In genomic region chr6:157083343-157083742, GRCh38 we compare ENCODE assay signal across 25 cellular contexts.
"Had no signal": no experiment of that assay in that cellular context is flagged by ENCODE, and none has a peak within 500 bp of the region (broad histone marks: within the 10 kb centered on the region; RNA-seq: fewer than 3 reads in every experiment).

No MANE protein-coding gene starts in this region.

- ATAC-seq: heart right ventricle; naive thymus-derived CD8-positive, alpha-beta T cell; right lobe of liver; stimulated activated naive CD8-positive, alpha-beta T cell treated with anti-CD3 and anti-CD28 coated beads, Interleukin-15, amount 100 ng/mL, for 72 hours had no signal

- H3K4me3 ChIP-seq: heart right ventricle, hepatocyte, left ventricle myocardium inferior, lung, right atrium auricular region, right lobe of liver, smooth muscle cell, tibial nerve, vagina had no signal

- H3K27ac Mint-ChIP-seq: nephron; stimulated activated naive CD8-positive, alpha-beta T cell treated with anti-CD3 and anti-CD28 coated beads, Interleukin-15, amount 100 ng/mL, for 72 hours; type B pancreatic cell had no signal

- H3K4me1 ChIP-seq: parathyroid adenoma, right lobe of liver had no signal

- H2AFZ ChIP-seq: hepatocyte, parathyroid adenoma had no signal

- H3K9me3 Mint-ChIP-seq: mesothelial cell of epicardium; naive thymus-derived CD8-positive, alpha-beta T cell; nephron; neural crest cell; stimulated activated naive CD8-positive, alpha-beta T cell treated with anti-CD3 and anti-CD28 coated beads, Interleukin-15, amount 100 ng/mL, for 72 hours; type B pancreatic cell had no signal

- H3K27ac ChIP-seq: heart right ventricle, hepatocyte, left ventricle myocardium inferior, neutrophil, parathyroid adenoma, right atrium auricular region, right lobe of liver, tibial nerve, vagina had no signal

- H3K4me2 ChIP-seq: hepatocyte, smooth muscle cell had no signal

- H3K9ac ChIP-seq: parathyroid adenoma had no signal

- H3K27me3 ChIP-seq: heart right ventricle, hepatocyte, neutrophil, right atrium auricular region, right lobe of liver, tibial nerve, vagina had no signal

- H3K36me3 ChIP-seq: right atrium auricular region had no signal

- H3K27me3 Mint-ChIP-seq: naive thymus-derived CD8-positive, alpha-beta T cell; stimulated activated naive CD8-positive, alpha-beta T cell treated with anti-CD3 and anti-CD28 coated beads, Interleukin-15, amount 100 ng/mL, for 72 hours; type B pancreatic cell had no signal

- DNase-seq: heart right ventricle; islet precursor cell; left ventricle myocardium inferior; mesendoderm; naive thymus-derived CD8-positive, alpha-beta T cell; occipital lobe; right lobe of liver; stimulated activated CD4-positive, alpha-beta T cell treated with anti-CD3 and anti-CD28 coated beads, Interleukin-1b, Interleukin-23, amount 100 ng/mL, for 48 hours; stimulated activated CD4-positive, alpha-beta T cell treated with anti-CD3 and anti-CD28 coated beads, Interleukin-2, amount 100 ng/mL, for 48 hours; stimulated activated CD4-positive, alpha-beta T cell treated with anti-CD3 and anti-CD28 coated beads, Interleukin-4, amount 100 ng/mL, for 4 hours; stimulated activated naive CD4-positive, alpha-beta T cell treated with Interleukin-2 at 50 U/mL for 16 hours; stimulated activated naive CD8-positive, alpha-beta T cell treated with anti-CD3 and anti-CD28 coated beads, Interleukin-15, amount 100 ng/mL, for 72 hours; substantia nigra had no signal

- H3K4me3 Mint-ChIP-seq: mesothelial cell of epicardium; naive thymus-derived CD8-positive, alpha-beta T cell; nephron; neural crest cell; stimulated activated naive CD8-positive, alpha-beta T cell treated with anti-CD3 and anti-CD28 coated beads, Interleukin-15, amount 100 ng/mL, for 72 hours; type B pancreatic cell had no signal

- H3K9me3 ChIP-seq: heart right ventricle, left ventricle myocardium inferior, neutrophil, right atrium auricular region, right lobe of liver, tibial nerve, vagina had no signal
